Comparison of ENCODE assay signal across 16 cellular contexts in genomic region chr1:50975436-50975835, GRCh38. TPM values are rescaled to one million over a fixed set of nuclear protein-coding genes. Genes with fewer than 3 reads are reported as not detected.
DNase-seq lines count a peak whose midpoint lies in the region; ATAC-seq and TF ChIP-seq lines count a peak whose summit lies in the region.
"Had no signal": no experiment of that assay in that cellular context is flagged by ENCODE, and none has a peak within 500 bp of the region (broad histone marks: within the 10 kb centered on the region; RNA-seq: fewer than 3 reads in every experiment).

No MANE protein-coding gene starts in this region.

- H3K56ac ChIP-seq in IMR-90 (ENCODE audit: extremely low read depth, insufficient read depth, low read length) = no peak overlapping the region

- peaks cover 3 to 26% of the 10 kb centered on the region in 2 experiments; a peak in 3 of 4 replicates for H3K79me1 ChIP-seq in IMR-90 (ENCODE audit: low read depth in 1 of 2, low read length in 2 of 2)

- H2BK120ac ChIP-seq in IMR-90 (ENCODE audit: low read depth, low read length) = no peak overlapping the region

- H3K27ac ChIP-seq in IMR-90 (ENCODE audit: insufficient read depth, low read length) (no peak overlapping the region), PC-3 (ENCODE audit: low read length) (peak overlapping the region; percentile 62; the same call in 1 of the 2 replicates)
- no peak overlapping the region for H3K27ac ChIP-seq in CD8-positive, alpha-beta T cell (ENCODE audit: low read depth, low read length)

- no peaks in the 10 kb centered on the region; the same call in 1 of the 2 replicates for H3K36me3 ChIP-seq in IMR-90 (ENCODE audit: control insufficient read depth, insufficient read depth, low read length)
- no peaks in the 10 kb centered on the region for H3K36me3 ChIP-seq in PC-3 (ENCODE audit: low read depth, low read length)
- no peaks in the 10 kb centered on the region for H3K36me3 ChIP-seq in CD8-positive, alpha-beta T cell (ENCODE audit: insufficient read depth, low read length)

- H3K9me3 ChIP-seq in IMR-90 (ENCODE audit: control insufficient read depth, insufficient read depth, low read length) = no peaks in the 10 kb centered on the region
- H3K9me3 ChIP-seq in PC-3 (ENCODE audit: low read length) = no peaks in the 10 kb centered on the region
- no peaks in the 10 kb centered on the region for H3K9me3 ChIP-seq in CD8-positive, alpha-beta T cell (ENCODE audit: low read length)
- H3K9me3 ChIP-seq: testis had no signal

- H3K27me3 ChIP-seq in IMR-90 (ENCODE audit: control insufficient read depth, insufficient read depth, low read length) (no peaks in the 10 kb centered on the region), PC-3 (ENCODE audit: low read length) (no peaks in the 10 kb centered on the region)
- H3K27me3 ChIP-seq in CD8-positive, alpha-beta T cell (ENCODE audit: insufficient read depth, low read length) = no peaks in the 10 kb centered on the region
- H3K27me3 ChIP-seq: testis had no signal

- no peak overlapping the region for H2AK9ac ChIP-seq in IMR-90 (replicated peaks; ENCODE audit: low read depth, low read length, poor library complexity)

- H4K5ac ChIP-seq in IMR-90 (ENCODE audit: low read depth, low read length) = no peak overlapping the region

- peaks cover 2% of the 10 kb centered on the region; the same call in 1 of the 2 replicates for H3K9me1 ChIP-seq in IMR-90 (ENCODE audit: insufficient read depth, low read length)

- CTCF ChIA-PET in IMR-90 (lab: Yijun Ruan, JAX) = no interaction called here
- CTCF ChIA-PET in PC-3 (lab: Charles Lee) = interaction anchor here (1.6 kb wide), 1 partner anchor 102 kb away, joined by 4 read pairs; no protein-coding TSS in a partner anchor
- CTCF ChIA-PET in CD8-positive, alpha-beta T cell (lab: Charles Lee) = no interaction called here

- no peak overlapping the region for H4K91ac ChIP-seq in IMR-90 (ENCODE audit: insufficient read depth, low read depth, low read length)

- H3K4me3 ChIP-seq in IMR-90 (ENCODE audit: insufficient read depth, low read depth, low read length) (no peak overlapping the region), PC-3 (ENCODE audit: low read length) (peak overlapping the region; percentile 85)
- H3K4me3 ChIP-seq in CD8-positive, alpha-beta T cell (ENCODE audit: low read depth, low read length) = no peak overlapping the region
- H3K4me3 ChIP-seq: smooth muscle cell had no signal

- in situ Hi-C loops in IMR-90 (cut with MboI; ENCODE audit: low sequenced_read_pairs) = no loop called here

- H3K27me3 Mint-ChIP-seq in CD8-positive, alpha-beta T cell (ENCODE audit: low read depth) = peaks cover 15% of the 10 kb centered on the region

- no peak overlapping the region for H3K27ac Mint-ChIP-seq in CD8-positive, alpha-beta T cell
- H3K27ac Mint-ChIP-seq: dendritic cell treated with granulocyte-macrophage colony-stimulating factor and Interleukin-4, amounts not matched to agents 40 ng/mL and 50 ng/mL, for 4 days had no signal

- H2AK5ac ChIP-seq in IMR-90 (ENCODE audit: low read depth, low read length) = no peak overlapping the region

- no peak overlapping the region for H3K18ac ChIP-seq in IMR-90 (ENCODE audit: low read depth, low read length)

- H4K20me1 ChIP-seq in IMR-90 (ENCODE audit: insufficient read depth, low read length) (no peaks in the 10 kb centered on the region), PC-3 (ENCODE audit: low read length) (no peaks in the 10 kb centered on the region; the same call in 1 of the 2 replicates)

- no peak overlapping the region for H3K4me3 Mint-ChIP-seq in CD8-positive, alpha-beta T cell
- H3K4me3 Mint-ChIP-seq: dendritic cell treated with granulocyte-macrophage colony-stimulating factor and Interleukin-4, amounts not matched to agents 40 ng/mL and 50 ng/mL, for 4 days had no signal

- H2BK5ac ChIP-seq in IMR-90 (ENCODE audit: low read depth, low read length, poor library complexity, severe bottlenecking) = no peak overlapping the region

- dilution Hi-C loops in IMR-90 (cut with HindIII; ENCODE audit: low sequenced_read_pairs, unreplicated experiment) = no loop called here

- TF ChIP-seq CTCF in IMR-90 (conservative IDR thresholded peaks at IDR 0.05; ENCODE audit: low read depth, low read length) (no peak), PC-3 (conservative IDR thresholded peaks at IDR 0.05; ENCODE audit: low read depth, low read length) (no peak)
- no peak for TF ChIP-seq CTCF in CD8-positive, alpha-beta T cell (IDR thresholded peaks at IDR 0.05)

- no peak overlapping the region for H2AFZ ChIP-seq in IMR-90 (replicated peaks; ENCODE audit: low read length, poor library complexity)
- H2AFZ ChIP-seq in PC-3 (ENCODE audit: low read length) = no peak overlapping the region

- BruUV-seq in IMR-90 (replicated peaks; lab: Mats Ljungman, UMichigan) (no TSS peak), PC-3 (replicated peaks; lab: Mats Ljungman, UMichigan) (no TSS peak)

- WGBS in IMR-90 (ENCODE audit: extremely low coverage in 2 of 2, insufficient read length in 1 of 2), 2 experiments = no CpG with 5 or more reads among the region's 1 CpG

- intact Hi-C loops in IMR-90 (cut with micrococcal nuclease) (loop anchor here (10.0 kb wide), 1 partner anchor 319 kb away; no protein-coding TSS in a partner anchor), PC-3 (cut with micrococcal nuclease) (no loop called here), Right ventricle myocardium superior (cut with DNase I) (no loop called here)
- intact Hi-C loops in CD8-positive, alpha-beta T cell (cut with DNase I, micrococcal nuclease) = loop anchor here in 1 of 2 experiments (10.0 kb wide), 1 partner anchor 639 kb away; the partner anchor contains the start of gene OSBPL9

- H3K9me2 ChIP-seq in PC-3 (replicated peaks; ENCODE audit: low read length) = no peaks in the 10 kb centered on the region

- no peak overlapping the region for H3K4me2 ChIP-seq in IMR-90 (ENCODE audit: low read depth, low read length)
- H3K4me2 ChIP-seq in PC-3 (ENCODE audit: low read length) = peak overlapping the region; percentile 90
- H3K4me2 ChIP-seq: smooth muscle cell had no signal

- H3K14ac ChIP-seq in IMR-90 (replicated peaks; ENCODE audit: low read depth, low read length) = no peak overlapping the region

- DNase-seq in DMS79 (lab: John Stamatoyannopoulos, UW) (peak; percentile 48), IMR-90 (no peak), PC-3 (peak; percentile 32), left kidney (ENCODE audit: low read depth, low spot score) (peak; percentile 1), NCI-H146 treated with DMSO at 0.1 percent for 48 hours (lab: John Stamatoyannopoulos, UW; ENCODE audit: unreplicated experiment) (no peak), Right ventricle myocardium superior (no peak)
- DNase-seq in CD8-positive, alpha-beta T cell = no peak
- DNase-seq: activated CD4-positive, alpha-beta T cell treated with anti-CD3 and anti-CD28 coated beads for 4 hours; amygdala; foreskin fibroblast; MV-4-11; occipital lobe; testis had no signal

- peaks cover 39% of the 10 kb centered on the region for H3K4me1 Mint-ChIP-seq in CD8-positive, alpha-beta T cell (ENCODE audit: low read depth)

- H3K9ac ChIP-seq in IMR-90 (ENCODE audit: low read depth, low read length) (no peak overlapping the region), PC-3 (ENCODE audit: low read length) (peak overlapping the region; percentile 87)

- no peak for ATAC-seq in IMR-90 (ENCODE audit: low read depth)
- no peak for ATAC-seq in PC-3
- no peak for ATAC-seq in Right ventricle myocardium superior (ENCODE audit: poor library complexity)
- ATAC-seq in GM19463 (IDR thresholded peaks at IDR 0.05; ENCODE audit: unreplicated experiment) = no peak
- ATAC-seq in CD8-positive, alpha-beta T cell = no peak

- H3K36me3 Mint-ChIP-seq in CD8-positive, alpha-beta T cell = peaks cover 5% of the 10 kb centered on the region

- H3K79me2 ChIP-seq in PC-3 (ENCODE audit: low read length) = peaks cover 87% of the 10 kb centered on the region

- TF ChIP-seq RAD21 in IMR-90 (IDR thresholded peaks at IDR 0.05; ENCODE audit: low read length) = no peak

- POLR2A ChIA-PET in IMR-90 (lab: Charles Lee; ENCODE audit: unreplicated experiment) = no interaction called here
- POLR2A ChIA-PET in PC-3 (lab: Charles Lee; ENCODE audit: unreplicated experiment) = no interaction called here
- POLR2A ChIA-PET in CD8-positive, alpha-beta T cell (lab: Charles Lee) = no interaction called here

- no peak overlapping the region for H2BK20ac ChIP-seq in IMR-90 (ENCODE audit: low read depth, low read length)

- H3K4ac ChIP-seq in IMR-90 (ENCODE audit: low read depth, low read length) = no peak overlapping the region

- H4K8ac ChIP-seq in IMR-90 (ENCODE audit: low read depth in 2 of 2, low read length in 2 of 2) = 0 out of 4 replicates have a peak overlapping the region, but pooled peaks of 1 of the 2 experiments have one; percentile 30

- no peak overlapping the region for H2BK15ac ChIP-seq in IMR-90 (ENCODE audit: low read depth, low read length)

- peaks cover 6% of the 10 kb centered on the region; the same call in 1 of the 2 replicates for H3K4me1 ChIP-seq in IMR-90 (ENCODE audit: control insufficient read depth, insufficient read depth, low read length)
- H3K4me1 ChIP-seq in PC-3 (ENCODE audit: insufficient read depth, low read length) = peaks cover 40% of the 10 kb centered on the region
- H3K4me1 ChIP-seq in CD8-positive, alpha-beta T cell (ENCODE audit: insufficient read depth, low read length) = peaks cover 24% of the 10 kb centered on the region
- H3K4me1 ChIP-seq: testis had no signal

- no peaks in the 10 kb centered on the region for H3K9me3 Mint-ChIP-seq in CD8-positive, alpha-beta T cell
- H3K9me3 Mint-ChIP-seq: dendritic cell treated with granulocyte-macrophage colony-stimulating factor and Interleukin-4, amounts not matched to agents 40 ng/mL and 50 ng/mL, for 4 days had no signal

- no peaks in the 10 kb centered on the region for H3F3A ChIP-seq in PC-3 (ENCODE audit: low read length, unreplicated experiment)

- H3K23ac ChIP-seq in IMR-90 (ENCODE audit: low read depth, low read length) = peak overlapping the region; percentile 59; the same call in 1 of the 2 replicates

- no peak for TF ChIP-seq POLR2A in IMR-90 (IDR thresholded peaks at IDR 0.05; ENCODE audit: low read depth, low read length)

TF ChIP-seq in IMR-90, 13 proteins besides CTCF, POLR2A, EP300 and RAD21 (continues in another document):
- TF ChIP-seq MAFK (IDR thresholded peaks at IDR 0.05; ENCODE audit: low read depth, low read length) (no peak), CHD1 (IDR thresholded peaks at IDR 0.05; ENCODE audit: low read depth, low read length) (no peak)

RNA-seq across cellular contexts. Expression of gene CDKN2C, which starts 5.4 kb away (rescaled TPM):
- total RNA-seq in IMR-90 (2012; rRNA removed) (14.3 and 18.9 TPM in 2 replicates), PC-3 (2014; rRNA removed) (49.2 and 60.0 TPM in 2 replicates), Right ventricle myocardium superior (15.1 TPM)
- polyA plus RNA-seq in IMR-90 (2012; rRNA removed) = 13.5 and 15.5 TPM in 2 replicates
- polyA plus RNA-seq in IMR-90 (2012; cell fraction: cytosol; rRNA removed) = 7.1 and 10.0 TPM in 2 replicates
- polyA plus RNA-seq in IMR-90 (2012; cell fraction: nucleus; rRNA removed; ENCODE audit: low replicate concordance) = 3.0 and 4.7 TPM in 2 replicates
- 1 to 10 TPM; 5.3 to 6.0 TPM for total RNA-seq in CD8-positive, alpha-beta T cell

RNA-seq across cellular contexts. Expression of gene FAF1, which starts 15.4 kb away (rescaled TPM):
- total RNA-seq in IMR-90 (2012; rRNA removed) (72.9 and 78.0 TPM in 2 replicates), PC-3 (2014; rRNA removed) (12.7 and 14.7 TPM in 2 replicates), Right ventricle myocardium superior (88.1 TPM)
- 15.4 and 18.8 TPM in 2 replicates for polyA plus RNA-seq in IMR-90 (2012; rRNA removed)
- polyA plus RNA-seq in IMR-90 (2012; cell fraction: cytosol; rRNA removed) = 1.5 and 12.3 TPM in 2 replicates
- polyA plus RNA-seq in IMR-90 (2012; cell fraction: nucleus; rRNA removed; ENCODE audit: low replicate concordance) = 0.66 and 6.9 TPM in 2 replicates
- total RNA-seq in CD8-positive, alpha-beta T cell = 10 to 100 TPM; 39.0 to 44.0 TPM

Comparison
In these comparisons a context has a peak if more than half of its experiments do, and no peak if none do; other contexts are left out.
1. DNase-seq: peak in DMS79 (single experiment), PC-3 (single experiment) and left kidney (single experiment); none in IMR-90 (single experiment), NCI-H146 treated with DMSO at 0.1 percent for 48 hours (single experiment), Right ventricle myocardium superior (single experiment) and CD8-positive, alpha-beta T cell (0 of 7).